ENCODE assay signal across 8 cellular contexts in the genomic region with DNA sequence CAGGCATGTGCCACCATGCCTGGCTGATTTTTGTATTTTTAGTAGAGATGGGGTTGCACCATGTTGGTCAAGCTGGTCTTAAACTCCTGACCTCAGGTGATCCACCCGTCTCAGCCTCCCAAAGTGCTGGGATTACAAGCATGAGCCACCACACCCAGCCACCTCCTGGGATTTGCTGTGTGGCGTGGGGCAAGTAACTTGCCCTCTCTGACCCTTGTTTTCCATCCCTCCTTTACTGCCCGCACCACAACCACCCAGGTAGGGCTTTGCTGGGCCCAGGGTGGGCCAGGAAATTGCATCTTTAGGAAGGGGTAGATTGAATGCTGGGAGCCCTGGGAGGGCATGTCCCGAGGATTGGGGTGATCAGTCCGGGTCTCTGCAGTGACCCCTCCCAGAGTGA. TPM values are rescaled to one million over a fixed set of nuclear protein-coding genes. Genes with fewer than 3 reads are reported as not detected.
"Had no signal": no experiment of that assay in that cellular context is flagged by ENCODE, and none has a peak within 500 bp of the region (broad histone marks: within the 10 kb centered on the region; RNA-seq: fewer than 3 reads in every experiment).

No MANE protein-coding gene starts in this region.

RNA-seq across cellular contexts. Expression of gene B3GNT3, which starts 11.2 kb away (rescaled TPM):
- total RNA-seq: HT1080, LHCN-M2, Right ventricle myocardium inferior, SJCRH30 had no signal
- polyA plus RNA-seq: IgD-negative memory B cell had no signal

RNA-seq across cellular contexts. Expression of gene INSL3, which starts 37.6 kb away (rescaled TPM):
- total RNA-seq: HT1080, LHCN-M2, MCF 10A, Peyer's patch, Right ventricle myocardium inferior, RPMI7951, SJCRH30 had no signal
